18 cellular contexts compared by ENCODE assay signal in the genomic region with DNA sequence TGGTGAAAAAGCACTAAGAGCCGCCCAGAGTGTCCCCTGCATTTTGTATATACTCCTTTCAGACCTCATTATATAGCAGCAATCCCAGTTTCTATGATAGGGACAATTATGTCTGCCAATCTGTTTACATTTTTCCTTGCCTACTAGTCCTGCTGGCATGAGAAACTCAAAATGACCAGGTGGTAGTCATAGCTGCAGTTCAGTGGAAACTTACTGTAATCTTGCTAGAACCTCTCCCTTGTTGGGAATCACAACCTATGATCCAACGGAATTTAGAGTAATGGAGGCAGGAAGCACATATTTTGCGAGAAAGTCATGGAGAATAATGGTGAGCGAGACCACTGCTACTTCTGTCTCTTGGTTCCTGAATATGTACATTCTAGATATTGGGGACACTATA.
"Had no signal": no experiment of that assay in that cellular context is flagged by ENCODE, and none has a peak within 500 bp of the region (broad histone marks: within the 10 kb centered on the region; RNA-seq: fewer than 3 reads in every experiment).

No MANE protein-coding gene starts in this region.

- H3K27ac Mint-ChIP-seq: activated naive CD4-positive, alpha-beta T cell treated with anti-CD3 and anti-CD28 coated beads, Interleukin-2, amount 50 U/mL, for 72 hours; immature natural killer cell; naive B cell had no signal

- H3K4me3 Mint-ChIP-seq: immature natural killer cell, naive B cell, neural crest cell had no signal

- H3K4me1 Mint-ChIP-seq: immature natural killer cell had no signal

- ATAC-seq: activated naive CD4-positive, alpha-beta T cell treated with anti-CD3 and anti-CD28 coated beads, Interleukin-2, amount 50 U/mL, for 72 hours; gastroesophageal sphincter; heart left ventricle; left ventricle myocardium superior had no signal

- FAIRE-seq: bronchial epithelial cell had no signal

- H3K4me3 ChIP-seq: adrenal gland, gastroesophageal sphincter, heart left ventricle had no signal

- H3K36me3 ChIP-seq: adrenal gland, gastroesophageal sphincter, heart left ventricle, WERI-Rb-1 had no signal

- H3K27ac ChIP-seq: adrenal gland, gastroesophageal sphincter, heart left ventricle, WERI-Rb-1 had no signal

- H3K9me3 ChIP-seq: adrenal gland, gastroesophageal sphincter, heart left ventricle had no signal

- H3K4me1 ChIP-seq: adrenal gland, gastroesophageal sphincter, heart left ventricle had no signal

- H3K27me3 ChIP-seq: adrenal gland, gastroesophageal sphincter had no signal

- H3K36me3 Mint-ChIP-seq: activated naive CD4-positive, alpha-beta T cell treated with anti-CD3 and anti-CD28 coated beads, Interleukin-2, amount 50 U/mL, for 72 hours; naive B cell had no signal

- H3K9me3 Mint-ChIP-seq: activated naive CD4-positive, alpha-beta T cell treated with anti-CD3 and anti-CD28 coated beads, Interleukin-2, amount 50 U/mL, for 72 hours; immature natural killer cell; naive B cell; neural crest cell had no signal

- DNase-seq: activated CD4-positive, alpha-beta T cell treated with anti-CD3 and anti-CD28 coated beads for 1 hour; activated CD8-positive, alpha-beta memory T cell treated with anti-CD3 and anti-CD28 coated beads for 24 hours; activated gamma-delta T cell treated with Interleukin-2 at 50 U/mL for 16 hours; adrenal gland; effector CD4-positive, alpha-beta T cell; heart left ventricle; immature natural killer cell; kidney glomerular epithelial cell; left ventricle myocardium superior; naive B cell; retina; stimulated activated CD8-positive, alpha-beta memory T cell treated with anti-CD3 and anti-CD28 coated beads, Interleukin-4, amount 100 ng/mL, for 48 hours; stimulated activated naive CD4-positive, alpha-beta T cell; WERI-Rb-1 had no signal
